ENCODE assay signal across 1 cellular context in genomic region chr15:88911766-88912118, GRCh38.
TF ChIP-seq lines count a peak whose summit lies in the region.

No MANE protein-coding gene starts in this region.

TF ChIP-seq in HepG2, 621 proteins besides CTCF, POLR2A, EP300 and RAD21 (continued from another document):
- TF ChIP-seq SNAPC4 (CRISPR knock-in tag; IDR thresholded peaks at IDR 0.05): no peak
- no peak for TF ChIP-seq ZC3H4 (CRISPR knock-in tag; IDR thresholded peaks at IDR 0.05; ENCODE audit: borderline replicate concordance)
- TF ChIP-seq ZNF275 (CRISPR knock-in tag; IDR thresholded peaks at IDR 0.05; ENCODE audit: borderline replicate concordance): no peak
- TF ChIP-seq BATF2 (CRISPR knock-in tag; IDR thresholded peaks at IDR 0.05): no peak
- TF ChIP-seq ZNF18 (CRISPR knock-in tag; IDR thresholded peaks at IDR 0.05; ENCODE audit: insufficient replicate concordance): no peak
- no peak for TF ChIP-seq POLR2G (IDR thresholded peaks at IDR 0.05; ENCODE audit: low read depth, low read length)
- no peak for TF ChIP-seq ZNF263 (CRISPR knock-in tag; IDR thresholded peaks at IDR 0.05)
